ENCODE assay signal across 1 cellular context in the genomic region with DNA sequence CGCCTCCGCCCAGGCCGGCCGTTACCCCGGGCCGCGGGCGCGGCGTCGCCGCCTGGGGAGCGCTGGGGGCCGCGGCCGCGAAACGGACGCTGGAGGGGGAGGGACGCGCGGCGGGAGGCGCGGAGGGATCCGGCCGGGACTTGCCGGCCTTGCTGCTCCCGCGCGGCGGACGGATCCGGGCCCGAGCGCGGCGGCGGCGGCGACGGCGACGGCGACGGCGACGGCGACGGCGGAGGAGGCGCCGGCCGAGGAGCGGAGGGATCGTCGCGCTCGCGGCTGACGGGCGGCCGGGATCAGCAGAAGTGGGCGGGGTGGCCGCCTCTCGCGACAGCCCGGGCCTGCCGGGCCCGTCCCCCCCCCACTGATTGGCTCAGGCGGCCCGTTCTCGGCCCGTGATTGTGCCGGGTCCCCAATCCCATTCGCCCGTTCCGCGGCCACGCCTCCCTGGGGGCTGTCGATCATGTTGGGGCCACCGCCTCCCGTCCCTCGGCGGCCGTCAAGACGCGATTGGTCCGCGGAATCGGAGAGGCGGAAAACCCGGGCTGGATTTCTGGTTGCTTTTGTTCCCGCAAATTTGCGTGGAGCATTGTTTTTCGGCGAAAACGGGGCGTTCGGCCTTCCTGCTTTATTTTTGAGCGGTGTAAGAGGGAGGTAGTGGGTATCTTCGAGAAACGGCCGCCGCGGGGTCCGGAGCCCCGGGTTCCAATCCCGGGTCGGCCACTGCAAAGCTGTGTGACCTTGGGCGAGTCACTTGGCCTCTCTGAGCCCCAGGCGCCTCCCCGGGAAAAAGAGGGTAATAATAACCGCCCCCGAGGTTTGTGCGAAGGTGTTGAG.
TF ChIP-seq lines count a peak whose summit lies in the region.

TSS of gene ZCCHC14 (minus strand) at position 304 of the 834 bp plus-strand sequence. CDS start 786 bp downstream, outside the sequence.

TF ChIP-seq in K562, 482 proteins besides CTCF, POLR2A, EP300 and RAD21 (continued from another document and continues in another):
- TF ChIP-seq ARID4B (CRISPR knock-in tag; IDR thresholded peaks at IDR 0.05): no peak
- no peak for TF ChIP-seq MIER1 (IDR thresholded peaks at IDR 0.05; ENCODE audit: low read depth)
- no peak for TF ChIP-seq KDM5B (IDR thresholded peaks at IDR 0.05; ENCODE audit: insufficient replicate concordance, low read depth, low read length)
- no peak for TF ChIP-seq TRIM24 (IDR thresholded peaks at IDR 0.05)
- TF ChIP-seq CBFB (CRISPR knock-in tag; IDR thresholded peaks at IDR 0.05): no peak
- no peak for TF ChIP-seq ETV5 (CRISPR knock-in tag; IDR thresholded peaks at IDR 0.05; ENCODE audit: low read depth)
- no peak for TF ChIP-seq KDM2B (CRISPR knock-in tag; IDR thresholded peaks at IDR 0.05)
- TF ChIP-seq PHTF2 (CRISPR knock-in tag; IDR thresholded peaks at IDR 0.05): no peak
- no peak for TF ChIP-seq NFE2 (IDR thresholded peaks at IDR 0.05; ENCODE audit: low read depth)
- no peak; the same call in 1 of the 2 replicates for TF ChIP-seq HMGXB4 (CRISPR knock-in tag; IDR thresholded peaks at IDR 0.05)
- TF ChIP-seq ETS1 (conservative IDR thresholded peaks at IDR 0.05; ENCODE audit: control insufficient read depth, low read depth, low read length): peak; percentile 49; the same call in 1 of the 2 replicates
- TF ChIP-seq MYBL2 (IDR thresholded peaks at IDR 0.05; ENCODE audit: low read depth): no peak
- TF ChIP-seq MYBL2 (CRISPR knock-in tag; IDR thresholded peaks at IDR 0.05; ENCODE audit: borderline replicate concordance): no peak
- no peak for TF ChIP-seq ZNF124 (CRISPR knock-in tag; IDR thresholded peaks at IDR 0.05)
- TF ChIP-seq MTA3 (IDR thresholded peaks at IDR 0.05; ENCODE audit: borderline replicate concordance): peak; percentile 27; the same call in 1 of the 2 replicates
- no peak for TF ChIP-seq GTF2A2 (tag; IDR thresholded peaks at IDR 0.05)
- no peak for TF ChIP-seq RBM34 (IDR thresholded peaks at IDR 0.05; ENCODE audit: borderline replicate concordance, insufficient read depth, low read length)
- no peak; the same call in 1 of the 2 replicates for TF ChIP-seq HDGF (IDR thresholded peaks at IDR 0.05)
- TF ChIP-seq CBX2 (IDR thresholded peaks at IDR 0.05; ENCODE audit: insufficient read depth, low read length, poor library complexity, severe bottlenecking): no peak
- TF ChIP-seq MEF2D (tag; conservative IDR thresholded peaks at IDR 0.05; ENCODE audit: low read depth): no peak
- no peak for TF ChIP-seq ZNF197 (CRISPR knock-in tag; IDR thresholded peaks at IDR 0.05; ENCODE audit: low read depth)
- TF ChIP-seq DPF2 (IDR thresholded peaks at IDR 0.05): no peak
- TF ChIP-seq FOSL1 (tag; conservative IDR thresholded peaks at IDR 0.05): 0 out of 2 replicates have a peak, but pooled peaks have one; percentile 23
- no peak for TF ChIP-seq SMC3 (conservative IDR thresholded peaks at IDR 0.05; ENCODE audit: insufficient read depth, low read depth, low read length)
- no peak for TF ChIP-seq CUX1 (CRISPR knock-in tag; IDR thresholded peaks at IDR 0.05)
- TF ChIP-seq THRAP3 (IDR thresholded peaks at IDR 0.05; ENCODE audit: borderline replicate concordance): no peak
- TF ChIP-seq, protein P1, sequence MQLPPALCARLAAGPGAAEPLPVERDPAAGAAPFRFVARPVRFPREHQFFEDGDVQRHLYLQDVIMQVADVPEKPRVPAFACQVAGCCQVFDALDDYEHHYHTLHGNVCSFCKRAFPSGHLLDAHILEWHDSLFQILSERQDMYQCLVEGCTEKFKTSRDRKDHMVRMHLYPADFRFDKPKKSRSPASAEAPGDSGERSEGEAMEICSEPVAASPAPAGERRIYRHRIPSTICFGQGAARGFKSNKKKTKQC (CRISPR knock-in tag; IDR thresholded peaks at IDR 0.05): no peak
- peak; percentile 59 to 71 for TF ChIP-seq NRF1 (conservative IDR thresholded peaks at IDR 0.05 in 1 of 2, IDR thresholded peaks at IDR 0.05 in 1 of 2)
- TF ChIP-seq LEF1 (IDR thresholded peaks at IDR 0.05): no peak
- TF ChIP-seq, protein P2, sequence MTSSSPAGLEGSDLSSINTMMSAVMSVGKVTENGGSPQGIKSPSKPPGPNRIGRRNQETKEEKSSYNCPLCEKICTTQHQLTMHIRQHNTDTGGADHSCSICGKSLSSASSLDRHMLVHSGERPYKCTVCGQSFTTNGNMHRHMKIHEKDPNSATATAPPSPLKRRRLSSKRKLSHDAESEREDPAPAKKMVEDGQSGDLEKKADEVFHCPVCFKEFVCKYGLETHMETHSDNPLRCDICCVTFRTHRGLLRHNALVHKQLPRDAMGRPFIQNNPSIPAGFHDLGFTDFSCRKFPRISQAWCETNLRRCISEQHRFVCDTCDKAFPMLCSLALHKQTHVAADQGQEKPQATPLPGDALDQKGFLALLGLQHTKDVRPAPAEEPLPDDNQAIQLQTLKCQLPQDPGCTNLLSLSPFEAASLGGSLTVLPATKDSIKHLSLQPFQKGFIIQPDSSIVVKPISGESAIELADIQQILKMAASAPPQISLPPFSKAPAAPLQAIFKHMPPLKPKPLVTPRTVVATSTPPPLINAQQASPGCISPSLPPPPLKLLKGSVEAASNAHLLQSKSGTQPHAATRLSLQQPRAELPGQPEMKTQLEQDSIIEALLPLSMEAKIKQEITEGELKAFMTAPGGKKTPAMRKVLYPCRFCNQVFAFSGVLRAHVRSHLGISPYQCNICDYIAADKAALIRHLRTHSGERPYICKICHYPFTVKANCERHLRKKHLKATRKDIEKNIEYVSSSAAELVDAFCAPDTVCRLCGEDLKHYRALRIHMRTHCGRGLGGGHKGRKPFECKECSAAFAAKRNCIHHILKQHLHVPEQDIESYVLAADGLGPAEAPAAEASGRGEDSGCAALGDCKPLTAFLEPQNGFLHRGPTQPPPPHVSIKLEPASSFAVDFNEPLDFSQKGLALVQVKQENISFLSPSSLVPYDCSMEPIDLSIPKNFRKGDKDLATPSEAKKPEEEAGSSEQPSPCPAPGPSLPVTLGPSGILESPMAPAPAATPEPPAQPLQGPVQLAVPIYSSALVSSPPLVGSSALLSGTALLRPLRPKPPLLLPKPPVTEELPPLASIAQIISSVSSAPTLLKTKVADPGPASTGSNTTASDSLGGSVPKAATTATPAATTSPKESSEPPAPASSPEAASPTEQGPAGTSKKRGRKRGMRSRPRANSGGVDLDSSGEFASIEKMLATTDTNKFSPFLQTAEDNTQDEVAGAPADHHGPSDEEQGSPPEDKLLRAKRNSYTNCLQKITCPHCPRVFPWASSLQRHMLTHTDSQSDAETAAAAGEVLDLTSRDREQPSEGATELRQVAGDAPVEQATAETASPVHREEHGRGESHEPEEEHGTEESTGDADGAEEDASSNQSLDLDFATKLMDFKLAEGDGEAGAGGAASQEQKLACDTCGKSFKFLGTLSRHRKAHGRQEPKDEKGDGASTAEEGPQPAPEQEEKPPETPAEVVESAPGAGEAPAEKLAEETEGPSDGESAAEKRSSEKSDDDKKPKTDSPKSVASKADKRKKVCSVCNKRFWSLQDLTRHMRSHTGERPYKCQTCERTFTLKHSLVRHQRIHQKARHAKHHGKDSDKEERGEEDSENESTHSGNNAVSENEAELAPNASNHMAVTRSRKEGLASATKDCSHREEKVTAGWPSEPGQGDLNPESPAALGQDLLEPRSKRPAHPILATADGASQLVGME (CRISPR knock-in tag; IDR thresholded peaks at IDR 0.05): no peak
- no peak for TF ChIP-seq ZNF668 (CRISPR knock-in tag; IDR thresholded peaks at IDR 0.05)
- TF ChIP-seq BRF2 (IDR thresholded peaks at IDR 0.05; ENCODE audit: borderline replicate concordance, insufficient read depth, insufficient read length): no peak
- no peak for TF ChIP-seq ZNF707 (CRISPR knock-in tag; conservative IDR thresholded peaks at IDR 0.05)
